In the genomic region with DNA sequence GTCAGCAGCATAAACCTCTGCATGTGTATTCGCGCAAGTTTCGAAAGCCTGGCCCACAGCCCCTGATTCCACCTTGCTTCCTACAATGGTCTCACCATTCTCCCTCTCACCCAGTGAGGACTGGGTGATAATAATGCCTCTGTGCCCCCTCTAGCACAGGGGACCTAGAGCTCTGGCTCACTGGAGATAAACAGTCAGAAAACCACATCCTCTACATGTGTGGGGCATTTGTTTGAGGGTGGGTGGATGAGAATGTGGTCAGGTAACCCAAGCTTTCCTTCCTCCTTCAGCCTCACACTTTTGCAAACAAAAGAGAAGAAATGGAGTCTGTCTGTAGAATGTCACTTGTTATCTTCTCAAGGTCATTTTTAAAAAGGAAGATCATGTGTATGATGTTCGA, we compare ENCODE assay signal across 11 cellular contexts.
DNase-seq lines count a peak whose midpoint lies in the region; ATAC-seq and TF ChIP-seq lines count a peak whose summit lies in the region.
"Had no signal": no experiment of that assay in that cellular context is flagged by ENCODE, and none has a peak within 500 bp of the region (broad histone marks: within the 10 kb centered on the region; RNA-seq: fewer than 3 reads in every experiment).

No MANE protein-coding gene starts in this region.

- H3K4me1 ChIP-seq in MM.1S (ENCODE audit: low read length): peaks cover 14% of the 10 kb centered on the region
- H3K4me1 ChIP-seq: testis had no signal

- H3K27ac ChIP-seq in MM.1S (ENCODE audit: low read length): no peak overlapping the region
- H3K27ac ChIP-seq: testis had no signal

- TF ChIP-seq CTCF in MM.1S (IDR thresholded peaks at IDR 0.05; ENCODE audit: low read length): no peak

- H3K36me3 ChIP-seq in MM.1S (replicated peaks; ENCODE audit: insufficient read depth, low read length): no peaks in the 10 kb centered on the region

- no peaks in the 10 kb centered on the region for H3K9me3 Mint-ChIP-seq in memory B cell

- peaks cover 2% of the 10 kb centered on the region for H3K36me3 Mint-ChIP-seq in memory B cell

- peaks cover 2% of the 10 kb centered on the region for H3K27me3 Mint-ChIP-seq in memory B cell

- H2AFZ ChIP-seq in MM.1S (ENCODE audit: low read length): no peak overlapping the region

- H3K27me3 ChIP-seq in MM.1S (replicated peaks; ENCODE audit: insufficient read depth, low read length): no peaks in the 10 kb centered on the region
- H3K27me3 ChIP-seq: testis had no signal

- peak; percentile 63 for DNase-seq in MM.1S
- no peak for DNase-seq in memory B cell (ENCODE audit: low spot score in 2 of 2)
- no peak for DNase-seq in activated CD4-positive, CD25-positive, alpha-beta regulatory T cell treated with anti-CD3 and anti-CD28 coated beads, Interleukin-2, amount 50 U/mL, for 72 hours
- no peak for DNase-seq in cardiac septum (ENCODE audit: low spot score)
- no peak for DNase-seq in amygdala (lab: John Stamatoyannopoulos, UW)
- no peak for DNase-seq in medulla oblongata (ENCODE audit: extremely low spot score)
- DNase-seq: NCI-H446, SW 1271, testis had no signal

- intact Hi-C loops in cardiac septum (cut with DNase I): no loop called here

- H3K4me3 Mint-ChIP-seq in memory B cell: peak overlapping the region; percentile 25

- H3K9ac ChIP-seq in MM.1S (ENCODE audit: low read length): no peak overlapping the region

- no peaks in the 10 kb centered on the region for H3K9me3 ChIP-seq in MM.1S (replicated peaks; ENCODE audit: insufficient read depth, low read length)
- H3K9me3 ChIP-seq: testis had no signal

- H3K79me2 ChIP-seq in MM.1S (ENCODE audit: low read length): no peaks in the 10 kb centered on the region

- no peaks in the 10 kb centered on the region for H4K20me1 ChIP-seq in MM.1S (ENCODE audit: insufficient read depth, low read length)

- no peaks in the 10 kb centered on the region for H3F3A ChIP-seq in MM.1S (ENCODE audit: insufficient read depth, low read length)

- peaks cover 31% of the 10 kb centered on the region for H3K4me1 Mint-ChIP-seq in memory B cell

- H3K4me3 ChIP-seq in MM.1S (ENCODE audit: low read length): no peak overlapping the region
- H3K4me3 ChIP-seq: testis had no signal

- H3K27ac Mint-ChIP-seq in memory B cell: no peak overlapping the region

- ATAC-seq in GM18508 (IDR thresholded peaks at IDR 0.05; ENCODE audit: insufficient read depth, unreplicated experiment) (peak; percentile 72), GM21825 (IDR thresholded peaks at IDR 0.05; ENCODE audit: unreplicated experiment) (peak; percentile 65), memory B cell (ENCODE audit: low read depth) (peak; percentile 89)

- peak overlapping the region; percentile 2 for H3K4me2 ChIP-seq in MM.1S (ENCODE audit: low read depth, low read length)

- H3K9me2 ChIP-seq in MM.1S (replicated peaks; ENCODE audit: insufficient read depth, low read length): no peaks in the 10 kb centered on the region
